Comparison of ENCODE assay signal across 8 cellular contexts in the genomic region with DNA sequence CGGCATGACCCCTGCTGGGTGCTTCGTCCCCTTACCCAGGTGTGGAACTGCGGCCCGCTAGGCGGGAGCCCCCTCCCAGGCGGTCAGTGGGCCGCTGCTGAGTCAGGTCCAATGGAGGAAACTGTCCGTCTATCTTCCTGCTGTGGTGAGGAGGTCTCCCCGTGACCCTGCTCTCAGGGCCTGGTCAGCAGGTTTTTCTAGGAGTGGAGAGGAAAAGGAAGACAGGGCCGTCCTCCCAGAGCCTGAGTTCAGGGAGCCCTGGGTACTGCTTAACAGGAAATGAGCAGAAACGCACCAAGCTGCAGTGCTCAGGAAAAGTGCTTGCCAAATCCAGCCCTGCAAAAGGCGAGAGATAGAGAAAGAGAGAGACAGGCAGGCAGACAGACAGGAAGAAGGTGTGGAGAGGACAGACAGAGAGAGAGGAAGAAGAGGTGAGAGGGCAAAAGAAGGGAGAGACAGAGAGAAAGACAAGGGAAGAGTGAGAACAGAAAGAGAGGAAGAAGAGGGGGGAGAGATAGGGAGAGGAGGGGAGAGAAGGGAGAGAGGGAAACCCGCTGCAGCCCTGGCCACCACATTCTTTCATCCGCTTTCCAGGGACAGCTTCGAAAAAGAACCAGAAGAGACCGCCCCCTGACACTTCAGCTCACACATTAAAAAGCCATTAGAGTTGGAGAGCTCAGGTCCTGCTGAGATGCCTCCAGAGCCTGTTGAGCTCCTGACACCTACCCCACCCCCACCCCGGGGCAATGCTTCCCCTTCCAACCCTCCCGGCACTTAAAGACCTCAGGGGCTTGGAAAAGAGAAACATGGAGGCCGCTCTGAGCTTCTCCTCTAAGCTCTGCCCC. TPM values are rescaled to one million over a fixed set of nuclear protein-coding genes. Genes with fewer than 3 reads are reported as not detected.
DNase-seq lines count a peak whose midpoint lies in the region; ATAC-seq, FAIRE-seq and TF ChIP-seq lines count a peak whose summit lies in the region.

No MANE protein-coding gene starts in this region.

- H3K27ac ChIP-seq in right cardiac atrium (ENCODE audit: low read length) = peak overlapping the region; percentile 65
- H3K27ac ChIP-seq in sigmoid colon = peak overlapping the region; percentile 73 to 84 (median 80)

- no peaks in the 10 kb centered on the region for H3K9me3 ChIP-seq in right cardiac atrium (ENCODE audit: control insufficient read depth, low read length)
- H3K9me3 ChIP-seq in sigmoid colon = no peaks in the 10 kb centered on the region

- peak overlapping the region; percentile 15 for H3K4me3 Mint-ChIP-seq in activated T-helper 17 cell treated with anti-CD3 and anti-CD28 coated beads, Interleukin-2, amount 50 U/mL, for 72 hours

- H3K4me3 ChIP-seq in HFF-Myc (replicated peaks; ENCODE audit: low read depth, low read length) = peak overlapping the region; percentile 19
- no peak overlapping the region for H3K4me3 ChIP-seq in right cardiac atrium (ENCODE audit: low read length)
- peak overlapping the region in 3 of 4 donors; percentile 7 to 25 (median 21) for H3K4me3 ChIP-seq in sigmoid colon

- H3K4me1 ChIP-seq in right cardiac atrium (ENCODE audit: control insufficient read depth, insufficient read depth, low read length) (peaks cover 43% of the 10 kb centered on the region), sigmoid colon (peaks cover 0 to 74% (median 67%) of the 10 kb centered on the region in 4 donors)

- intact Hi-C loops in right cardiac atrium (cut with DNase I) (no loop called here), sigmoid colon (cut with DNase I) (loop anchor here (2.0 kb wide), 1 partner anchor 15 kb away; no protein-coding TSS in a partner anchor)

- no peaks in the 10 kb centered on the region for H3K9me3 Mint-ChIP-seq in activated T-helper 17 cell treated with anti-CD3 and anti-CD28 coated beads, Interleukin-2, amount 50 U/mL, for 72 hours

- H3K36me3 ChIP-seq in sigmoid colon = peaks cover 0 to 5% (median 4%) of the 10 kb centered on the region in 4 donors

- no peaks in the 10 kb centered on the region for H3K27me3 Mint-ChIP-seq in activated T-helper 17 cell treated with anti-CD3 and anti-CD28 coated beads, Interleukin-2, amount 50 U/mL, for 72 hours

- 17% methylated on average over 19 of the region's 19 CpGs for WGBS in right cardiac atrium
- 59 to 75% methylated on average over 19 of the region's 19 CpGs for WGBS in sigmoid colon, 2 donors

- no peak for ATAC-seq in activated T-helper 17 cell treated with anti-CD3 and anti-CD28 coated beads, Interleukin-2, amount 50 U/mL, for 72 hours (replicated peaks)
- peak; percentile 55 to 77 for ATAC-seq in right cardiac atrium

- peak overlapping the region; percentile 80 for H3K27ac Mint-ChIP-seq in activated T-helper 17 cell treated with anti-CD3 and anti-CD28 coated beads, Interleukin-2, amount 50 U/mL, for 72 hours

- peaks cover 64% of the 10 kb centered on the region for H3K36me3 Mint-ChIP-seq in activated T-helper 17 cell treated with anti-CD3 and anti-CD28 coated beads, Interleukin-2, amount 50 U/mL, for 72 hours (ENCODE audit: low read depth)

- peaks cover 23% of the 10 kb centered on the region for H3K4me1 Mint-ChIP-seq in activated T-helper 17 cell treated with anti-CD3 and anti-CD28 coated beads, Interleukin-2, amount 50 U/mL, for 72 hours

- FAIRE-seq in GM19239 (lab: Jason Lieb, UNC) = no peak

- DNase-seq in HFF-Myc (ENCODE audit: extremely low read depth, low read depth) = no peak
- DNase-seq in right cardiac atrium = peak; percentile 55 to 75 (median 75)
- DNase-seq in sigmoid colon = no peak
- DNase-seq in GM19239 (ENCODE audit: insufficient read length, low spot score) = no peak
- DNase-seq in NCI-H146 (lab: John Stamatoyannopoulos, UW) = no peak
- no peak for DNase-seq in dedifferentiated amniotic fluid mesenchymal stem cell (ENCODE audit: extremely low spot score)
- no peak for DNase-seq in cortex of kidney (lab: John Stamatoyannopoulos, UW)

- TF ChIP-seq CTCF in HFF-Myc (IDR thresholded peaks at IDR 0.05; ENCODE audit: low read depth, low read length, missing control alignments) (no peak), sigmoid colon (IDR thresholded peaks at IDR 0.05) (no peak)

- H3K27me3 ChIP-seq in right cardiac atrium (ENCODE audit: control insufficient read depth, insufficient read depth) (no peaks in the 10 kb centered on the region), sigmoid colon (no peaks in the 10 kb centered on the region)

- no peak for TF ChIP-seq EP300 in sigmoid colon (IDR thresholded peaks at IDR 0.05)

- no peak for TF ChIP-seq POLR2A in sigmoid colon (IDR thresholded peaks at IDR 0.05)

RNA-seq across cellular contexts. Expression of a gene that starts 10.1 kb away (rescaled TPM):
- total RNA-seq in activated T-helper 17 cell treated with anti-CD3 and anti-CD28 coated beads, Interleukin-2, amount 50 U/mL, for 72 hours = 10 to 100 TPM; 49.1 to 67.1 TPM
- 10 to 100 TPM; 26.3 to 40.3 (median 31.8) TPM for total RNA-seq in right cardiac atrium
- polyA plus RNA-seq in right cardiac atrium = 27.7 TPM
- 10 to 100 TPM; 28.5 to 33.9 (median 32.2) TPM for total RNA-seq in sigmoid colon
- polyA plus RNA-seq in sigmoid colon = 10 to 100 TPM; 37.9 to 47.4 (median 45.0) TPM

RNA-seq across cellular contexts. Expression of a gene that starts 12.2 kb away (rescaled TPM):
- total RNA-seq in activated T-helper 17 cell treated with anti-CD3 and anti-CD28 coated beads, Interleukin-2, amount 50 U/mL, for 72 hours = 10 to 100 TPM; 67.9 to 96.7 TPM
- 1 to 10 TPM; 5.4 to 7.7 (median 6.2) TPM for total RNA-seq in right cardiac atrium
- 4.3 TPM for polyA plus RNA-seq in right cardiac atrium
- total RNA-seq in sigmoid colon = 1 to 10 TPM; 3.6 to 5.5 (median 4.1) TPM
- polyA plus RNA-seq in sigmoid colon = 10 to 100 TPM in 2 of 3 donors, 1 to 10 TPM in 1; 5.4 to 19.1 (median 10.6) TPM

RNA-seq across cellular contexts. Expression of a gene that starts 46.9 kb away (rescaled TPM):
- total RNA-seq in activated T-helper 17 cell treated with anti-CD3 and anti-CD28 coated beads, Interleukin-2, amount 50 U/mL, for 72 hours = 10 to 100 TPM; 15.5 to 19.7 TPM
- total RNA-seq in right cardiac atrium (10 to 100 TPM; 22.8 to 25.8 (median 25.2) TPM), sigmoid colon (10 to 100 TPM in 1 of 4 donors, 1 to 10 TPM in 3; 8.6 to 13.3 (median 9.3) TPM)
- polyA plus RNA-seq in right cardiac atrium (24.9 TPM), sigmoid colon (10 to 100 TPM; 38.2 to 65.2 (median 60.1) TPM)

RNA-seq across cellular contexts. Expression of a gene that starts 51.6 kb away (rescaled TPM):
- total RNA-seq in activated T-helper 17 cell treated with anti-CD3 and anti-CD28 coated beads, Interleukin-2, amount 50 U/mL, for 72 hours = 10 to 100 TPM; 13.3 to 17.4 TPM
- 10 to 100 TPM in 3 of 4 donors, 1 to 10 TPM in 1; 6.7 to 13.9 (median 11.3) TPM for total RNA-seq in right cardiac atrium
- 7.8 TPM for polyA plus RNA-seq in right cardiac atrium
- total RNA-seq in sigmoid colon = 1 to 10 TPM in 3 of 4 donors, under 1 TPM in 1; 0.99 to 5.5 (median 2.7) TPM
- 100 to 1,000 TPM; 146 to 313 (median 199) TPM for polyA plus RNA-seq in sigmoid colon

Comparison
In these comparisons a context has a peak if more than half of its experiments do, and no peak if none do; other contexts are left out.
1. DNase-seq: peak in right cardiac atrium (3 of 3); none in HFF-Myc (single experiment), sigmoid colon (single experiment), GM19239 (single experiment), NCI-H146 (single experiment), dedifferentiated amniotic fluid mesenchymal stem cell (single experiment) and cortex of kidney (single experiment).
2. RNA of a gene that starts 12.2 kb away (total RNA-seq): 67.9 to 96.7 TPM in activated T-helper 17 cell treated with anti-CD3 and anti-CD28 coated beads, Interleukin-2, amount 50 U/mL, for 72 hours; 5.4 to 7.7 TPM in right cardiac atrium and 3.6 to 5.5 TPM in sigmoid colon; every median in the first group is over 4 times any median in the second.